1 cellular context compared by ENCODE assay signal in genomic region chr21:42496120-42496838, GRCh38.
TF ChIP-seq lines count a peak whose summit lies in the region.

Gene RSPH1 (minus strand): TSS chr21:42496224. CDS start chr21:42496186, 38 bp downstream.

TF ChIP-seq in HepG2, 621 proteins besides CTCF, POLR2A, EP300 and RAD21 (continued from another document and continues in another):
- TF ChIP-seq ZXDC (CRISPR knock-in tag; IDR thresholded peaks at IDR 0.05): no peak
- TF ChIP-seq ZNF234 (CRISPR knock-in tag; conservative IDR thresholded peaks at IDR 0.05): no peak
- TF ChIP-seq PHF21A (CRISPR knock-in tag; IDR thresholded peaks at IDR 0.05): no peak
- TF ChIP-seq ZNF143 (CRISPR knock-in tag; IDR thresholded peaks at IDR 0.05): no peak
- TF ChIP-seq DRAP1 (CRISPR knock-in tag; IDR thresholded peaks at IDR 0.05): 0 out of 2 replicates have a peak, but pooled peaks have one; percentile 36
- no peak for TF ChIP-seq NPAS2 (CRISPR knock-in tag; IDR thresholded peaks at IDR 0.05; ENCODE audit: borderline replicate concordance)
- TF ChIP-seq ZNF614 (CRISPR knock-in tag; IDR thresholded peaks at IDR 0.05; ENCODE audit: borderline replicate concordance): no peak
- no peak for TF ChIP-seq ZNF781 (CRISPR knock-in tag; IDR thresholded peaks at IDR 0.05; ENCODE audit: borderline replicate concordance, not compliant biosample characterization)
- TF ChIP-seq ZNF407 (CRISPR knock-in tag; IDR thresholded peaks at IDR 0.05; ENCODE audit: not compliant biosample characterization): no peak
- no peak for TF ChIP-seq PTBP1 (IDR thresholded peaks at IDR 0.05; ENCODE audit: low read depth, low read length, poor library complexity, severe bottlenecking)
- TF ChIP-seq MBNL3 (CRISPR knock-in tag; conservative IDR thresholded peaks at IDR 0.05): no peak
- peak; percentile 69 for TF ChIP-seq CREM (IDR thresholded peaks at IDR 0.05)
- TF ChIP-seq CREM (CRISPR knock-in tag; IDR thresholded peaks at IDR 0.05): no peak
- TF ChIP-seq SMAD1 (CRISPR knock-in tag; IDR thresholded peaks at IDR 0.05; ENCODE audit: borderline replicate concordance, low read depth): no peak
- TF ChIP-seq ARID2 (CRISPR knock-in tag; IDR thresholded peaks at IDR 0.05; ENCODE audit: borderline replicate concordance): no peak
- peak; percentile 37; the same call in 1 of the 2 replicates for TF ChIP-seq PATZ1 (CRISPR knock-in tag; IDR thresholded peaks at IDR 0.05)
- no peak for TF ChIP-seq KLF16 (CRISPR knock-in tag; IDR thresholded peaks at IDR 0.05)
- TF ChIP-seq ZNF546 (CRISPR knock-in tag; conservative IDR thresholded peaks at IDR 0.05): no peak
- peak; percentile 75; the same call in 1 of the 2 replicates for TF ChIP-seq PRDM15 (CRISPR knock-in tag; IDR thresholded peaks at IDR 0.05)
- no peak for TF ChIP-seq ZNF792 (CRISPR knock-in tag; IDR thresholded peaks at IDR 0.05)
- TF ChIP-seq ATF6 (CRISPR knock-in tag; conservative IDR thresholded peaks at IDR 0.05): no peak
- no peak for TF ChIP-seq DNMT3B (CRISPR knock-in tag; conservative IDR thresholded peaks at IDR 0.05)
- TF ChIP-seq HNRNPH1 (optimal IDR thresholded peaks at IDR 0.05; ENCODE audit: low read depth, low read length): no peak
- no peak for TF ChIP-seq SIN3B (IDR thresholded peaks at IDR 0.05; ENCODE audit: low read length)
- TF ChIP-seq MEIS1 (CRISPR knock-in tag; IDR thresholded peaks at IDR 0.05; ENCODE audit: borderline replicate concordance): no peak
- no peak for TF ChIP-seq FOSL1 (CRISPR knock-in tag; IDR thresholded peaks at IDR 0.05; ENCODE audit: borderline replicate concordance)
- peak; percentile 94 for TF ChIP-seq ELF1 (CRISPR knock-in tag; IDR thresholded peaks at IDR 0.05)
- TF ChIP-seq ZNF138 (CRISPR knock-in tag; IDR thresholded peaks at IDR 0.05; ENCODE audit: low read depth): no peak
- TF ChIP-seq SALL2 (CRISPR knock-in tag; IDR thresholded peaks at IDR 0.05): peak; percentile 51; the same call in 1 of the 2 replicates
- TF ChIP-seq ZNF687 (CRISPR knock-in tag; IDR thresholded peaks at IDR 0.05): peak; percentile 65
- no peak for TF ChIP-seq NR1H2 (CRISPR knock-in tag; IDR thresholded peaks at IDR 0.05; ENCODE audit: borderline replicate concordance, low read depth)
- TF ChIP-seq NCOA2 (CRISPR knock-in tag; IDR thresholded peaks at IDR 0.05): no peak
- no peak for TF ChIP-seq ZNF577 (CRISPR knock-in tag; IDR thresholded peaks at IDR 0.05; ENCODE audit: borderline replicate concordance, low read depth)
- no peak for TF ChIP-seq SIX1 (CRISPR knock-in tag; IDR thresholded peaks at IDR 0.05; ENCODE audit: borderline replicate concordance)
